In genomic region chr12:5383961-5384360, GRCh38 we compare ENCODE assay signal across 23 cellular contexts. TPM values are rescaled to one million over a fixed set of nuclear protein-coding genes. Genes with fewer than 3 reads are reported as not detected.
A peak's percentile ranks its signal among the peaks of the same experiment; 100 is the strongest.
DNase-seq lines count a peak whose midpoint lies in the region; ATAC-seq and TF ChIP-seq lines count a peak whose summit lies in the region.
"Had no signal": no experiment of that assay in that cellular context is flagged by ENCODE, and none has a peak within 500 bp of the region (broad histone marks: within the 10 kb centered on the region; RNA-seq: fewer than 3 reads in every experiment).

No MANE protein-coding gene starts in this region.

- H3K4me1 Mint-ChIP-seq in endodermal cell: no peaks in the 10 kb centered on the region
- H3K4me1 Mint-ChIP-seq: CD8-positive, alpha-beta memory T cell; T-helper 17 cell had no signal

- POLR2A ChIA-PET in BJ (lab: Charles Lee): interaction anchor here (0.6 kb wide), 1 partner anchor 73 kb away, joined by 3 read pairs; no protein-coding TSS in a partner anchor

- DNase-seq in AG09309 (ENCODE audit: low read depth) (peak; percentile 65), BJ (ENCODE audit: low read depth) (peak; percentile 79), LHCN-M2 (ENCODE audit: low read depth) (peak; percentile 85), hepatocyte (ENCODE audit: low spot score) (no peak), sciatic nerve (ENCODE audit: low spot score) (no peak), endodermal cell (no peak), right cardiac atrium (no peak)
- DNase-seq: AML-193; CD8-positive, alpha-beta memory T cell; KG1; NCI-H1105; NCI-H1694; NCI-H2081 treated with DMSO at 0.1 percent for 48 hours; NCI-H2171 treated with DMSO at 0.1 percent for 48 hours; NCI-H524 treated with DMSO at 0.1 percent for 48 hours; NCI-H82; Right ventricle myocardium superior; SW 1271; T-helper 17 cell had no signal

- no peak overlapping the region for H3K27ac Mint-ChIP-seq in endodermal cell
- H3K27ac Mint-ChIP-seq: CD8-positive, alpha-beta memory T cell; T-helper 17 cell had no signal

- no peak overlapping the region for H3K9ac ChIP-seq in endodermal cell (ENCODE audit: extremely low read depth, low read length, poor library complexity, severe bottlenecking)

- no peak overlapping the region for H3K4me3 Mint-ChIP-seq in endodermal cell
- H3K4me3 Mint-ChIP-seq: CD8-positive, alpha-beta memory T cell; T-helper 17 cell had no signal

- no peak overlapping the region for H3K4me3 ChIP-seq in AG09309 (ENCODE audit: control insufficient read depth, low read depth, low read length)
- H3K4me3 ChIP-seq in BJ (ENCODE audit: low read depth, low read length): no peak overlapping the region
- H3K4me3 ChIP-seq in hepatocyte: no peak overlapping the region
- H3K4me3 ChIP-seq in endodermal cell (ENCODE audit: low read length): no peak overlapping the region
- no peak overlapping the region for H3K4me3 ChIP-seq in right cardiac atrium (ENCODE audit: low read length)
- H3K4me3 ChIP-seq: A549, HAP-1 had no signal

- CTCF ChIA-PET in BJ (lab: Yijun Ruan, JAX): interaction anchor here (0.6 kb wide), 1 partner anchor 495 kb away, joined by 3 read pairs; no protein-coding TSS in a partner anchor

- no peak for TF ChIP-seq CTCF in AG09309 (IDR thresholded peaks at IDR 0.05; ENCODE audit: control insufficient read depth, insufficient read depth, low read depth, low read length, missing control alignments)
- TF ChIP-seq CTCF in BJ (IDR thresholded peaks at IDR 0.05; ENCODE audit: insufficient read depth, low read depth, low read length): no peak
- TF ChIP-seq CTCF in hepatocyte (IDR thresholded peaks at IDR 0.05; ENCODE audit: poor library complexity): no peak
- TF ChIP-seq CTCF in endodermal cell (conservative IDR thresholded peaks at IDR 0.05): no peak

- WGBS in hepatocyte (ENCODE audit: low lambda C conversion rate, missing lambda C conversion rate): 55% methylated on average over 4 of the region's 4 CpGs
- WGBS in endodermal cell (ENCODE audit: insufficient coverage in 1 of 2, insufficient read length in 1 of 2), 2 experiments: 90 to 97% methylated on average over 4 of the region's 4 CpGs
- 88% methylated on average over 4 of the region's 4 CpGs for WGBS in right cardiac atrium

- no peaks in the 10 kb centered on the region for H3K36me3 Mint-ChIP-seq in endodermal cell (ENCODE audit: low read depth)
- H3K36me3 Mint-ChIP-seq: CD8-positive, alpha-beta memory T cell had no signal

- intact Hi-C loops in sciatic nerve (cut with DNase I) (no loop called here), right cardiac atrium (cut with DNase I) (no loop called here)

- no peaks in the 10 kb centered on the region for H3K79me2 ChIP-seq in hepatocyte

- H3K27me3 Mint-ChIP-seq in endodermal cell (ENCODE audit: insufficient read depth): peaks cover 34% of the 10 kb centered on the region

- H3K27me3 ChIP-seq in BJ (ENCODE audit: control insufficient read depth, insufficient read depth, low read length) (peaks cover 1% of the 10 kb centered on the region; the same call in 1 of the 2 replicates), hepatocyte (no peaks in the 10 kb centered on the region), endodermal cell (ENCODE audit: control insufficient read depth, insufficient read depth, low read length, poor library complexity, severe bottlenecking) (no peaks in the 10 kb centered on the region), right cardiac atrium (ENCODE audit: control insufficient read depth, insufficient read depth) (no peaks in the 10 kb centered on the region)

- H3K4me1 ChIP-seq in hepatocyte (ENCODE audit: insufficient read depth) (peaks cover 12% of the 10 kb centered on the region), endodermal cell (ENCODE audit: control insufficient read depth, insufficient read depth, low read length) (no peaks in the 10 kb centered on the region), right cardiac atrium (ENCODE audit: control insufficient read depth, insufficient read depth, low read length) (no peaks in the 10 kb centered on the region)
- H3K4me1 ChIP-seq: A549, HAP-1 had no signal

- H4K20me1 ChIP-seq in hepatocyte (ENCODE audit: insufficient read depth, poor library complexity, severe bottlenecking): no peaks in the 10 kb centered on the region

- H2AFZ ChIP-seq in hepatocyte: no peak overlapping the region

- H3K9me3 ChIP-seq in hepatocyte (ENCODE audit: low read depth): no peaks in the 10 kb centered on the region
- H3K9me3 ChIP-seq in endodermal cell (ENCODE audit: control insufficient read depth, low read length): no peaks in the 10 kb centered on the region
- H3K9me3 ChIP-seq in right cardiac atrium (ENCODE audit: control insufficient read depth, low read length): no peaks in the 10 kb centered on the region
- H3K9me3 ChIP-seq: A549, HAP-1 had no signal

- no peaks in the 10 kb centered on the region for H3K9me3 Mint-ChIP-seq in endodermal cell

- no peaks in the 10 kb centered on the region for H3K9me2 ChIP-seq in hepatocyte (replicated peaks; ENCODE audit: insufficient read depth)

- ATAC-seq in sciatic nerve (no peak), right cardiac atrium (no peak)
- ATAC-seq: A549, T-helper 17 cell had no signal

- no peak overlapping the region for H3K4me2 ChIP-seq in hepatocyte
- H3K4me2 ChIP-seq: A549 had no signal

- peak overlapping the region; percentile 26 for H3K27ac ChIP-seq in hepatocyte
- no peak overlapping the region for H3K27ac ChIP-seq in endodermal cell (ENCODE audit: low read depth, low read length)
- H3K27ac ChIP-seq in right cardiac atrium (ENCODE audit: low read length): no peak overlapping the region
- H3K27ac ChIP-seq: A549, C4-2B had no signal

- H3K36me3 ChIP-seq in BJ (ENCODE audit: control insufficient read depth, insufficient read depth, low read length) (no peaks in the 10 kb centered on the region), hepatocyte (replicated peaks; ENCODE audit: insufficient read depth, low read depth) (no peaks in the 10 kb centered on the region), endodermal cell (ENCODE audit: control insufficient read depth, insufficient read depth, low read length) (no peaks in the 10 kb centered on the region)
- H3K36me3 ChIP-seq: HAP-1 had no signal

RNA-seq across cellular contexts. Expression of gene NTF3, which starts 47.9 kb away (rescaled TPM):
- polyA plus RNA-seq in BJ (2011; rRNA removed) (11.4 and 12.5 TPM in 2 replicates), hepatocyte (6.3 and 7.1 TPM in 2 replicates), right cardiac atrium (1.7 TPM)
- polyA minus RNA-seq in BJ (2011; rRNA and poly(A)+ RNA removed): 11.6 and 12.2 TPM in 2 replicates
- total RNA-seq in LHCN-M2 (2014; rRNA removed) (0.29 and 0.32 TPM in 2 replicates), hepatocyte (5.0 and 6.9 TPM in 2 replicates), sciatic nerve (5.9 TPM), endodermal cell (1 to 10 TPM in 1 of 2 donors, under 1 TPM in 1; 0.71 to 4.1 TPM), right cardiac atrium (1 to 10 TPM in 2 of 4 donors, under 1 TPM in 2; 0.53 to 1.9 (median 1.3) TPM)
- 5.0 TPM for polyA plus RNA-seq in LHCN-M2 (2012)
- 2.7 TPM for polyA plus RNA-seq in endodermal cell (2013, experiment 1 of 2)
- 2.8 TPM for polyA plus RNA-seq in endodermal cell (2013, experiment 2 of 2)
- total RNA-seq: CD8-positive, alpha-beta memory T cell; HT1080; T-helper 17 cell had no signal
- polyA plus RNA-seq: A549; CD8-positive, alpha-beta memory T cell had no signal

Comparison
In these comparisons a context has a peak if more than half of its experiments do, and no peak if none do; other contexts are left out.
1. DNase-seq: peak in AG09309 (single experiment), BJ (single experiment) and LHCN-M2 (single experiment); none in hepatocyte (single experiment), sciatic nerve (single experiment), endodermal cell (single experiment) and right cardiac atrium (0 of 3).